Comparison of ENCODE assay signal across 28 cellular contexts in the genomic region with DNA sequence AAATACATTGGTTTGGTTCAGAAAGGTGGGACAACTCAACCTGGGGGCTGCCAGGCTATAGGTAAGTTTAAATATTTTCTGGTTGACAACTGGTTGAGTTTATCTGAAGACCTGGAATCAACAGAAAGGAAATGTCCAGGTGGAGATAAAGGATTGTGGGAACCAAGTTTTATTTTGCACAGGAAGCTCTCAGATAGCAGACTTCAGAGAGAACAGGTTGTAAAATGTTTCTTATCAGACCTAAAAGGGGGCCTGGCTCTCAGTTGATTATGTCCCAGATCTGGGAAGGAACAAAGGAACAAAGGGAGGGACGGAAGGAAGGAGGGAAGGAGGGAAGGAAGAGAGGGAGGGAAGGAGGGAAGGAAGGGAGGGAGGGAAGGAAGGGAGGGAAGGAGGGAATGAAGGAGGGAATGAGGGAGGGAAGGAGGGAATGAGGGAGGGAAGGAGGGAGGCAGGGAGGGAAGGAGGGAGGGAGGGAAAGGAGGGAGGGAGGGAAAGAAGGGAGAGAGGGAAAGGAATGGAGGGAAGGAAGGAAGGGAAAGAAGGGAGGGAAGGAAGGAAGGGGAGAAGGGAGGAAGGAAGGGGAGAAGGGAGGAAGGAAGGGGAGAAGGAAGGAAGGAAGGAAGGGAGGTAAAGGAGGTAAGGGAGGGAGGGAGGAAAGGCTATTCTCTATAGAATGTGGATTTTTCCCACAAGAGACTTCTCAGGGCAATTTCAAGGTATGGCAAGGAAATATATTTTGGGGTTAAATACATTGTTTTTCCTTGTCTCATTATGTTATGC.
"Had no signal": no experiment of that assay in that cellular context is flagged by ENCODE, and none has a peak within 500 bp of the region (broad histone marks: within the 10 kb centered on the region; RNA-seq: fewer than 3 reads in every experiment).

No MANE protein-coding gene starts in this region.

- H3K27ac Mint-ChIP-seq: activated CD4-positive, alpha-beta T cell treated with anti-CD3 and anti-CD28 coated beads, Interleukin-2, amount 10 ng/mL, durations not matched to agents 24 days and 14 days; activated CD8-positive, alpha-beta memory T cell treated with anti-CD3 and anti-CD28 coated beads, Interleukin-2, amount 10 ng/mL, durations not matched to agents 7 days and 5 days; activated naive CD4-positive, alpha-beta T cell treated with anti-CD3 and anti-CD28 coated beads, Interleukin-2, amount 50 U/mL, for 24 hours; activated T-cell treated with anti-CD3 and anti-CD28 coated beads, Interleukin-2, amount 50 U/mL, for 24 hours; activated T-helper 1 cell treated with anti-CD3 and anti-CD28 coated beads, Interleukin-12 subunit alpha, Interleukin-12 subunit beta, Interleukin-2, Interleukin-4 antibody, amounts not matched to agents 30 ng/mL and 10 ng/mL and 1 ng/mL, durations not matched to agents 14 hours and 24 hours and 36 hours; T-helper 17 cell; WTC11 had no signal

- ATAC-seq: activated CD8-positive, alpha-beta memory T cell treated with anti-CD3 and anti-CD28 coated beads, Interleukin-2, amount 10 ng/mL, durations not matched to agents 7 days and 5 days; SK-N-SH treated with all-trans-retinoic acid at 6 μM for 48 hours; T-helper 17 cell; WTC11 had no signal

- FAIRE-seq: RCC 7860 had no signal

- H3K4me3 ChIP-seq: cardiac muscle cell, SJSA1 had no signal

- H3K9me3 Mint-ChIP-seq: activated naive CD4-positive, alpha-beta T cell treated with anti-CD3 and anti-CD28 coated beads, Interleukin-2, amount 50 U/mL, for 24 hours had no signal

- H3K4me3 Mint-ChIP-seq: activated CD4-positive, alpha-beta T cell treated with anti-CD3 and anti-CD28 coated beads, Interleukin-2, amount 10 ng/mL, durations not matched to agents 24 days and 14 days; activated CD8-positive, alpha-beta memory T cell treated with anti-CD3 and anti-CD28 coated beads, Interleukin-2, amount 10 ng/mL, durations not matched to agents 7 days and 5 days; activated naive CD4-positive, alpha-beta T cell treated with anti-CD3 and anti-CD28 coated beads, Interleukin-2, amount 50 U/mL, for 24 hours; activated T-cell treated with anti-CD3 and anti-CD28 coated beads, Interleukin-2, amount 50 U/mL, for 24 hours; activated T-helper 1 cell treated with anti-CD3 and anti-CD28 coated beads, Interleukin-12 subunit alpha, Interleukin-12 subunit beta, Interleukin-2, Interleukin-4 antibody, amounts not matched to agents 30 ng/mL and 10 ng/mL and 1 ng/mL, durations not matched to agents 14 hours and 24 hours and 36 hours; T-helper 17 cell; WTC11 had no signal

- H3K36me3 ChIP-seq: brain microvascular endothelial cell, cardiac muscle cell, SJSA1 had no signal

- H3K27ac ChIP-seq: brain microvascular endothelial cell, cardiac muscle cell, SJSA1 had no signal

- H3K27me3 Mint-ChIP-seq: activated CD4-positive, alpha-beta T cell treated with anti-CD3 and anti-CD28 coated beads, Interleukin-2, amount 10 ng/mL, durations not matched to agents 24 days and 14 days; activated CD8-positive, alpha-beta memory T cell treated with anti-CD3 and anti-CD28 coated beads, Interleukin-2, amount 10 ng/mL, durations not matched to agents 7 days and 5 days; activated naive CD4-positive, alpha-beta T cell treated with anti-CD3 and anti-CD28 coated beads, Interleukin-2, amount 50 U/mL, for 24 hours; activated T-cell treated with anti-CD3 and anti-CD28 coated beads, Interleukin-2, amount 50 U/mL, for 24 hours; T-helper 17 cell had no signal

- H3K4me1 Mint-ChIP-seq: activated CD4-positive, alpha-beta T cell treated with anti-CD3 and anti-CD28 coated beads, Interleukin-2, amount 10 ng/mL, durations not matched to agents 24 days and 14 days; activated CD8-positive, alpha-beta memory T cell treated with anti-CD3 and anti-CD28 coated beads, Interleukin-2, amount 10 ng/mL, durations not matched to agents 7 days and 5 days; activated naive CD4-positive, alpha-beta T cell treated with anti-CD3 and anti-CD28 coated beads, Interleukin-2, amount 50 U/mL, for 24 hours; T-helper 17 cell had no signal

- H3K27me3 ChIP-seq: brain microvascular endothelial cell, cardiac muscle cell, SJSA1 had no signal

- DNase-seq: activated CD4-positive, alpha-beta T cell treated with anti-CD3 and anti-CD28 coated beads, Interleukin-2, amount 10 ng/mL, durations not matched to agents 24 days and 14 days; activated CD4-positive, alpha-beta T cell treated with anti-CD3 and anti-CD28 coated beads, Interleukin-2, amount 50 U/mL, for 48 hours; activated CD4-positive, CD25-positive, alpha-beta regulatory T cell treated with anti-CD3 and anti-CD28 coated beads, Interleukin-2, amount 50 U/mL, for 72 hours; activated CD8-positive, alpha-beta memory T cell treated with anti-CD3 and anti-CD28 coated beads, Interleukin-2, amount 10 ng/mL, durations not matched to agents 7 days and 5 days; activated effector memory CD4-positive, alpha-beta T cell treated with Interleukin-2 at 50 U/mL for 16 hours; activated naive CD4-positive, alpha-beta T cell; activated T-cell treated with anti-CD3 and anti-CD28 coated beads, Interleukin-2, amount 50 U/mL, for 24 hours; aorta; brain microvascular endothelial cell; cerebellar nuclear complex; MM.1S; NCI-H1105 treated with DMSO at 0.1 percent for 48 hours; NCI-H1436 treated with DMSO at 0.1 percent for 48 hours; NCI-H187; NCI-H2081 treated with DMSO at 0.1 percent for 48 hours; NCI-H446; NCI-H524; SHP77; SW 1271; T-helper 17 cell; T-helper 9 cell had no signal

- H3K9me3 ChIP-seq: SJSA1 had no signal
